26 cellular contexts compared by ENCODE assay signal in genomic region chr15:33724321-33725036, GRCh38.
DNase-seq lines count a peak whose midpoint lies in the region; ATAC-seq, FAIRE-seq and TF ChIP-seq lines count a peak whose summit lies in the region.
"Had no signal": no experiment of that assay in that cellular context is flagged by ENCODE, and none has a peak within 500 bp of the region (broad histone marks: within the 10 kb centered on the region; RNA-seq: fewer than 3 reads in every experiment).

No MANE protein-coding gene starts in this region.

- DNase-seq in SK-N-SH (no peak), endothelial cell of umbilical vein (ENCODE audit: low read depth, low spot score) (peak; percentile 82), mesendoderm (peak; percentile 74), gastrocnemius medialis (no peak), NCI-H2171 (lab: John Stamatoyannopoulos, UW) (no peak), OCI-M1 (lab: John Stamatoyannopoulos, UW) (no peak)
- DNase-seq: 8988T; ACHN; AML-193; BE2C; CD4-positive, alpha-beta T cell; CD8-positive, alpha-beta memory T cell; DMS 273 treated with DMSO at 0.1 percent for 48 hours; DMS79; EL; GDM1; GOT3; HFFc6 had no signal

- H3K79me2 ChIP-seq in SK-N-SH (ENCODE audit: insufficient read depth): no peaks in the 10 kb centered on the region
- H3K79me2 ChIP-seq in endothelial cell of umbilical vein (ENCODE audit: control insufficient read depth, insufficient read depth, low read length): no peaks in the 10 kb centered on the region
- no peaks in the 10 kb centered on the region for H3K79me2 ChIP-seq in mesendoderm (ENCODE audit: control insufficient read depth, insufficient read depth, low read length)

- H4K5ac ChIP-seq in mesendoderm (ENCODE audit: low read length): no peak overlapping the region

- no peak overlapping the region for H3K4me2 ChIP-seq in SK-N-SH
- peak overlapping the region; percentile 43 for H3K4me2 ChIP-seq in endothelial cell of umbilical vein (ENCODE audit: insufficient read depth, low read length)
- no peak overlapping the region for H3K4me2 ChIP-seq in mesendoderm (ENCODE audit: low read length)
- H3K4me2 ChIP-seq: A549 had no signal

- H3K36me3 ChIP-seq in SK-N-SH (replicated peaks in 1 of 2; ENCODE audit: control insufficient read depth in 1 of 2, insufficient read depth in 2 of 2, low read length in 1 of 2) (no peaks in the 10 kb centered on the region), endothelial cell of umbilical vein (ENCODE audit: control insufficient read depth in 2 of 2, extremely low read depth in 1 of 2, insufficient read depth in 2 of 2, low read length in 2 of 2) (no peaks in the 10 kb centered on the region), mesendoderm (ENCODE audit: control insufficient read depth, insufficient read depth, low read length) (no peaks in the 10 kb centered on the region), gastrocnemius medialis (no peaks in the 10 kb centered on the region)
- H3K36me3 ChIP-seq: BE2C; BLaER1 treated with 17β-estradiol and CSF1 and Interleukin-3, amounts not matched to agents 10 nM and 100 nM; HAP-1 had no signal

- H3K79me1 ChIP-seq in mesendoderm (ENCODE audit: low read length): no peaks in the 10 kb centered on the region

- no peak overlapping the region for H3K23ac ChIP-seq in mesendoderm (ENCODE audit: low read length)

- H3K4ac ChIP-seq in mesendoderm (ENCODE audit: low read depth, low read length): no peak overlapping the region

- TF ChIP-seq CTCF in SK-N-SH (IDR thresholded peaks at IDR 0.05) (no peak), endothelial cell of umbilical vein (IDR thresholded peaks at IDR 0.05; ENCODE audit: extremely low read depth in 1 of 2, insufficient read depth in 1 of 2, low read depth in 1 of 2, low read length in 2 of 2) (no peak), gastrocnemius medialis (IDR thresholded peaks at IDR 0.05 in 4 of 5, conservative IDR thresholded peaks at IDR 0.05 in 1 of 5) (no peak)

- no peak overlapping the region for H2AFZ ChIP-seq in SK-N-SH (ENCODE audit: low read depth)
- H2AFZ ChIP-seq in endothelial cell of umbilical vein (ENCODE audit: low read depth, low read length): peak overlapping the region; percentile 35

- H3K27ac ChIP-seq in SK-N-SH (ENCODE audit: low read depth in 2 of 2, low read length in 1 of 2) (0 out of 4 replicates have a peak overlapping the region, but pooled peaks of 1 of the 2 experiments have one; percentile 3), endothelial cell of umbilical vein (ENCODE audit: insufficient read depth, low read depth, low read length) (peak overlapping the region; percentile 95), mesendoderm (ENCODE audit: low read depth, low read length) (no peak overlapping the region), gastrocnemius medialis (no peak overlapping the region)
- H3K27ac ChIP-seq: A549 had no signal

- BruUV-seq in endothelial cell of umbilical vein (replicated peaks; lab: Mats Ljungman, UMichigan): TSS peak; percentile 28

- no peak overlapping the region for H3K9ac ChIP-seq in SK-N-SH
- peak overlapping the region; percentile 61 for H3K9ac ChIP-seq in endothelial cell of umbilical vein (replicated peaks; ENCODE audit: extremely low read depth, insufficient read depth, low read length)
- H3K9ac ChIP-seq in mesendoderm (ENCODE audit: low read length): no peak overlapping the region
- H3K9ac ChIP-seq: BLaER1 treated with 17β-estradiol and CSF1 and Interleukin-3, amounts not matched to agents 10 nM and 100 nM had no signal

- H3K18ac ChIP-seq in mesendoderm (ENCODE audit: low read length): no peak overlapping the region

- ATAC-seq in SK-N-SH treated with all-trans-retinoic acid at 6 μM for 48 hours: no peak
- no peak for ATAC-seq in gastrocnemius medialis
- ATAC-seq: A549, GM12878 had no signal

- H3K4me3 ChIP-seq in SK-N-SH (ENCODE audit: low read depth in 2 of 2, low read length in 1 of 2): no peak overlapping the region
- no peak overlapping the region for H3K4me3 ChIP-seq in endothelial cell of umbilical vein (replicated peaks in 1 of 3; ENCODE audit: insufficient read depth in 1 of 3, low read depth in 1 of 3, low read length in 3 of 3)
- no peak overlapping the region for H3K4me3 ChIP-seq in mesendoderm (ENCODE audit: low read length)
- H3K4me3 ChIP-seq in gastrocnemius medialis: no peak overlapping the region
- H3K4me3 ChIP-seq: A549; BLaER1 treated with 17β-estradiol and CSF1 and Interleukin-3, amounts not matched to agents 10 nM and 100 nM; GM12878; HAP-1 had no signal

- H3K4me1 ChIP-seq in SK-N-SH (ENCODE audit: control insufficient read depth in 1 of 2, insufficient read depth in 2 of 2, low read depth in 1 of 2, low read length in 1 of 2) (peaks cover 0 to 13% of the 10 kb centered on the region in 2 experiments; a peak in 1 of 4 replicates), endothelial cell of umbilical vein (ENCODE audit: control insufficient read depth, extremely low read depth, insufficient read depth, low read length) (peaks cover 51% of the 10 kb centered on the region), mesendoderm (ENCODE audit: control insufficient read depth, low read depth, low read length) (peaks cover 3% of the 10 kb centered on the region), gastrocnemius medialis (no peaks in the 10 kb centered on the region)
- H3K4me1 ChIP-seq: BE2C, HAP-1 had no signal

- H3K9me3 ChIP-seq in SK-N-SH: no peaks in the 10 kb centered on the region
- no peaks in the 10 kb centered on the region for H3K9me3 ChIP-seq in endothelial cell of umbilical vein (replicated peaks; ENCODE audit: control insufficient read depth, insufficient read depth, low read length)
- no peaks in the 10 kb centered on the region for H3K9me3 ChIP-seq in gastrocnemius medialis
- H3K9me3 ChIP-seq: A549, BE2C, HAP-1 had no signal

- TF ChIP-seq RAD21 in SK-N-SH (IDR thresholded peaks at IDR 0.05; ENCODE audit: low read length): no peak

- 72% methylated on average over 5 of the region's 5 CpGs for WGBS in SK-N-SH (ENCODE audit: low lambda C conversion rate)
- no CpG with 5 or more reads among the region's 5 CpGs for WGBS in mesendoderm (ENCODE audit: extremely low coverage, insufficient coverage, low lambda C conversion rate)

- peak; percentile 76 for FAIRE-seq in endothelial cell of umbilical vein (lab: Jason Lieb, UNC)
- FAIRE-seq: A549, D721Med, GM12878, GM19239, H54 had no signal

- H4K20me1 ChIP-seq in SK-N-SH (ENCODE audit: insufficient read depth) (no peaks in the 10 kb centered on the region), endothelial cell of umbilical vein (replicated peaks; ENCODE audit: control insufficient read depth, extremely low read depth, insufficient read depth, low read length) (no peaks in the 10 kb centered on the region)
- H4K20me1 ChIP-seq: BLaER1 treated with 17β-estradiol and CSF1 and Interleukin-3, amounts not matched to agents 10 nM and 100 nM had no signal

- no peak for TF ChIP-seq EP300 in SK-N-SH (IDR thresholded peaks at IDR 0.05; ENCODE audit: borderline replicate concordance in 1 of 2, low read depth in 1 of 2, low read length in 1 of 2)

- H4K8ac ChIP-seq in mesendoderm (ENCODE audit: low read depth, low read length): no peak overlapping the region

- H2BK5ac ChIP-seq in mesendoderm (ENCODE audit: low read length): no peak overlapping the region

- H3K27me3 ChIP-seq in SK-N-SH (ENCODE audit: insufficient read depth): no peaks in the 10 kb centered on the region
- no peaks in the 10 kb centered on the region for H3K27me3 ChIP-seq in endothelial cell of umbilical vein (ENCODE audit: control insufficient read depth in 2 of 2, insufficient read depth in 2 of 2, low read length in 2 of 2)
- H3K27me3 ChIP-seq in mesendoderm (ENCODE audit: insufficient read depth, low read length, poor library complexity): no peaks in the 10 kb centered on the region
- H3K27me3 ChIP-seq in gastrocnemius medialis: no peaks in the 10 kb centered on the region
- H3K27me3 ChIP-seq: BE2C; BLaER1 treated with 17β-estradiol and CSF1 and Interleukin-3, amounts not matched to agents 10 nM and 100 nM had no signal

- H3K9me1 ChIP-seq in endothelial cell of umbilical vein (replicated peaks; ENCODE audit: control insufficient read depth, extremely low read depth, insufficient read depth, low read length): no peaks in the 10 kb centered on the region

- no peak overlapping the region for H2BK15ac ChIP-seq in mesendoderm (replicated peaks; ENCODE audit: low read depth)

- H3F3A ChIP-seq in SK-N-SH (replicated peaks; ENCODE audit: insufficient read depth): peaks cover 10% of the 10 kb centered on the region

- TF ChIP-seq POLR2A in endothelial cell of umbilical vein (IDR thresholded peaks at IDR 0.05; ENCODE audit: low read depth, low read length) (no peak), gastrocnemius medialis (IDR thresholded peaks at IDR 0.05) (no peak)

- POLR2A ChIA-PET in SK-N-SH (lab: Yijun Ruan, JAX): no interaction called here
- POLR2A ChIA-PET in endothelial cell of umbilical vein (lab: Charles Lee): no interaction called here

- no peak overlapping the region for H2BK120ac ChIP-seq in mesendoderm (ENCODE audit: low read depth, low read length)

- H2AK5ac ChIP-seq in mesendoderm (ENCODE audit: low read length): no peak overlapping the region

- CTCF ChIA-PET in SK-N-SH (lab: Yijun Ruan, JAX) (interaction anchor here (1.2 to 12.4 kb wide), 3 partner anchors 10 to 24 kb away, joined by 3 to 131 read pairs (median 9); no protein-coding TSS in a partner anchor), endothelial cell of umbilical vein (lab: Charles Lee) (interaction anchor here (0.7 to 8.4 kb wide), 5 partner anchors 11 to 432 kb away, joined by 3 to 97 read pairs (median 8); no protein-coding TSS in a partner anchor)

- intact Hi-C loops in endothelial cell of umbilical vein (cut with micrococcal nuclease) (loop anchor here (2.0 to 10.0 kb wide), 2 partner anchors 24 to 600 kb away; no protein-coding TSS in a partner anchor), gastrocnemius medialis (cut with DNase I; ENCODE audit: low total_unique reads) (no loop called here)

- dilution Hi-C loops in endothelial cell of umbilical vein (cut with MboI; ENCODE audit: extremely low pct_ligation_motif_present, low sequenced_read_pairs): no loop called here

- in situ Hi-C loops in gastrocnemius medialis (cut with MboI; ENCODE audit: low sequenced_read_pairs in 4 of 4): no loop called here

- no peak overlapping the region for H3K56ac ChIP-seq in mesendoderm (ENCODE audit: low read length)

- no peaks in the 10 kb centered on the region for H3K9me2 ChIP-seq in SK-N-SH

TF ChIP-seq in SK-N-SH treated with all-trans-retinoic acid at 6 μM for 48 hours, 23 proteins besides CTCF, POLR2A, EP300 and RAD21 (continues in another document):
- no peak for TF ChIP-seq GLIS3 (CRISPR knock-in tag; IDR thresholded peaks at IDR 0.05)
- no peak for TF ChIP-seq ZC3H10 (CRISPR knock-in tag; IDR thresholded peaks at IDR 0.05)

TF ChIP-seq in SK-N-SH, 30 proteins besides CTCF, POLR2A, EP300 and RAD21 (continues in another document):
- TF ChIP-seq EZH2phosphoT487 (IDR thresholded peaks at IDR 0.05; ENCODE audit: borderline replicate concordance, low read depth): no peak
- no peak for TF ChIP-seq SMC3 (IDR thresholded peaks at IDR 0.05; ENCODE audit: low read depth, low read length)
- no peak for TF ChIP-seq GABPA (IDR thresholded peaks at IDR 0.05; ENCODE audit: low read depth)

TF ChIP-seq in endothelial cell of umbilical vein, 7 proteins besides CTCF, POLR2A, EP300 and RAD21 (continues in another document):
- no peak for TF ChIP-seq MAX (IDR thresholded peaks at IDR 0.05; ENCODE audit: insufficient read depth, insufficient read length)

Comparison
In these comparisons a context has a peak if more than half of its experiments do, and no peak if none do; other contexts are left out.
1. DNase-seq: peak in endothelial cell of umbilical vein (single experiment) and mesendoderm (single experiment); none in SK-N-SH (single experiment), gastrocnemius medialis (0 of 2), NCI-H2171 (single experiment) and OCI-M1 (single experiment).